22 cellular contexts compared by ENCODE assay signal in the genomic region with DNA sequence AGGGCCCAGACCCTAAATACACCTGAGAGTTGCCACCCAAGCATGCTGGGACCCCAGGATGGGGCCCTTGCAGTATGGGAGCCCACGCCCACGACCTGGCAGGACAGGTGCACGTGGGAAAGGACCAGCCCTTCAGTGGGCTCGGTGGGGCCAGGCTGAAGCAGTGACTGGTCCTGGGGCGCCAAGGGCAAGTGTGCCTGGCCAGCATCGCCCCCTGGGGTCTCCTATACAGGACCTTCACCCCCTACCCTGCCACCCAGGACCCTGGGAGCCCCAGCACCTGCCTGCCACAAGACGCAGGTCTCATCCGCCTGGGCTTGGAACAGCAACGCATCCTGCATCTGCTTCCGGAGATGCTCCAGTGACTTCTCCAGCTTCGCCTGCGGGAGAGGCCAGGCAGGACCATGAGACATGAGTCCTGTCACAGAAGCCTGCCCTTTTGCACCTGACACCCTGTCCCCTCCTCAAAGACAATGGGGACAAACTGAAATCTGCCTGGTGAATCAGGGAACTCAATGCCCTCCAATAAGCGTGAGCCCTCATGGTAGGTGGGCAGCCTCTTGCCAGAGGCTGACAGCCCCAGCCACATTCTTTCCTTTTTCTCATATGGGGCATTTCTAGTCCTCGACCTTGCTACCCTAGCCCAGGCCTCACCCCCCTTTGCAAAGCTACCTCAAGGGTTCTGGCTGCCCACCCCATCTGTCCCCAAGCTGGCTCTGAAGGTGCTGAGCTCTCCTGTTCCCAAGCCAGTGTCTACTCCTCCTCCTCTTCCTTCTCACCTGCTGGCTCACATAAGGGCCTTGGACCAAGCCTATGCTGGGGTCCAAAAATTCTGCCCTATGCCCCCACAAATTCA. TPM values are rescaled to one million over a fixed set of nuclear protein-coding genes. Genes with fewer than 3 reads are reported as not detected.
A peak's percentile ranks its signal among the peaks of the same experiment; 100 is the strongest.
DNase-seq lines count a peak whose midpoint lies in the region; ATAC-seq and TF ChIP-seq lines count a peak whose summit lies in the region.
"Had no signal": no experiment of that assay in that cellular context is flagged by ENCODE, and none has a peak within 500 bp of the region (broad histone marks: within the 10 kb centered on the region; RNA-seq: fewer than 3 reads in every experiment).

No MANE protein-coding gene starts in this region.

- DNase-seq in activated CD4-positive, alpha-beta T cell treated with anti-CD3 and anti-CD28 coated beads, Interleukin-2, amount 10 ng/mL, durations not matched to agents 24 days and 14 days, result no peak
- DNase-seq in activated CD4-positive, alpha-beta T cell treated with anti-CD3 and anti-CD28 coated beads for 1 hour, result no peak
- DNase-seq in H9 (peak; percentile 13), SK-N-SH (no peak)
- no peak for DNase-seq in effector memory CD8-positive, alpha-beta T cell
- no peak for DNase-seq in natural killer cell treated with Interleukin-12 subunit alpha and Interleukin-12 subunit beta and Interleukin-15 and Interleukin-18, amount 100 ng/mL, for 72 hours (ENCODE audit: low spot score)
- no peak for DNase-seq in effector CD8-positive, alpha-beta T cell (lab: John Stamatoyannopoulos, UW)
- DNase-seq: activated CD4-positive, alpha-beta T cell treated with anti-CD3 and anti-CD28 coated beads, Interleukin-2, amount 50 U/mL, for 4 hours; activated gamma-delta T cell; brain microvascular endothelial cell; EL; KG1; NCI-H1092; NCI-H774; PC-3; stimulated activated CD4-positive, alpha-beta T cell treated with anti-CD3 and anti-CD28 coated beads, Interleukin-4, amount 100 ng/mL, for 4 hours had no signal

- no peak overlapping the region for H3K9ac ChIP-seq in H9 (ENCODE audit: extremely low read depth, insufficient read length, low read length)
- no peak overlapping the region for H3K9ac ChIP-seq in SK-N-SH

- no peaks in the 10 kb centered on the region for H3K27me3 Mint-ChIP-seq in activated CD4-positive, alpha-beta T cell treated with anti-CD3 and anti-CD28 coated beads, Interleukin-2, amount 10 ng/mL, durations not matched to agents 24 days and 14 days
- H3K27me3 Mint-ChIP-seq in H9 (ENCODE audit: low read depth), result no peaks in the 10 kb centered on the region
- H3K27me3 Mint-ChIP-seq in effector memory CD8-positive, alpha-beta T cell, result no peaks in the 10 kb centered on the region
- no peaks in the 10 kb centered on the region for H3K27me3 Mint-ChIP-seq in natural killer cell treated with Interleukin-12 subunit alpha and Interleukin-12 subunit beta and Interleukin-15 and Interleukin-18, amount 100 ng/mL, for 72 hours

- POLR2A ChIA-PET in SK-N-SH (lab: Yijun Ruan, JAX), result no interaction called here

- TF ChIP-seq CTCF in H9 (conservative IDR thresholded peaks at IDR 0.05) (no peak), SK-N-SH (IDR thresholded peaks at IDR 0.05) (no peak)

- H3K4me1 Mint-ChIP-seq in activated CD4-positive, alpha-beta T cell treated with anti-CD3 and anti-CD28 coated beads, Interleukin-2, amount 10 ng/mL, durations not matched to agents 24 days and 14 days, result peaks cover 56% of the 10 kb centered on the region
- peaks cover 10 to 19% of the 10 kb centered on the region in 2 experiments for H3K4me1 Mint-ChIP-seq in H9
- peaks cover 60 to 61% of the 10 kb centered on the region in 2 donors for H3K4me1 Mint-ChIP-seq in effector memory CD8-positive, alpha-beta T cell (ENCODE audit: low read depth in 2 of 2)
- peaks cover 48 to 61% of the 10 kb centered on the region in 2 donors for H3K4me1 Mint-ChIP-seq in natural killer cell treated with Interleukin-12 subunit alpha and Interleukin-12 subunit beta and Interleukin-15 and Interleukin-18, amount 100 ng/mL, for 72 hours (ENCODE audit: low read depth in 2 of 2)

- H2AFZ ChIP-seq in H9 (ENCODE audit: low read length) (no peak overlapping the region), SK-N-SH (ENCODE audit: low read depth) (no peak overlapping the region)

- 0 out of 2 replicates have a peak, but pooled peaks cover 5% of the 10 kb centered on the region for H3K4me1 ChIP-seq in H9 (ENCODE audit: insufficient read depth, low read length)
- peaks cover 10 to 18% of the 10 kb centered on the region in 2 experiments; a peak in 3 of 4 replicates for H3K4me1 ChIP-seq in SK-N-SH (ENCODE audit: control insufficient read depth in 1 of 2, insufficient read depth in 2 of 2, low read depth in 1 of 2, low read length in 1 of 2)

- peaks cover 23% of the 10 kb centered on the region for H3K79me2 ChIP-seq in H9 (ENCODE audit: insufficient read depth, low read length)
- peaks cover 72% of the 10 kb centered on the region for H3K79me2 ChIP-seq in SK-N-SH (ENCODE audit: insufficient read depth)

- no peak overlapping the region for H3K4ac ChIP-seq in H9 (ENCODE audit: low read depth, low read length)

- no peak overlapping the region for H2BK20ac ChIP-seq in H9 (ENCODE audit: low read depth, low read length, poor library complexity, severe bottlenecking)

- H4K20me1 ChIP-seq in H9 (ENCODE audit: control insufficient read depth, insufficient read depth, insufficient read length) (peaks cover 2% of the 10 kb centered on the region), SK-N-SH (ENCODE audit: insufficient read depth) (peaks cover 70% of the 10 kb centered on the region)

- no peak overlapping the region for H2AK5ac ChIP-seq in H9 (ENCODE audit: insufficient read length, low read length)

- H3K27ac ChIP-seq in H9 (ENCODE audit: insufficient read length, low read depth, low read length), result no peak overlapping the region
- H3K27ac ChIP-seq in SK-N-SH (ENCODE audit: low read depth in 2 of 2, low read length in 1 of 2), result no peak overlapping the region
- H3K27ac ChIP-seq: BLaER1 treated with 17β-estradiol and CSF1 and Interleukin-3, amounts not matched to agents 10 nM and 100 nM; brain microvascular endothelial cell; pancreas; SK-N-MC had no signal

- no peak overlapping the region for H3K18ac ChIP-seq in H9 (ENCODE audit: insufficient read length, low read depth, low read length)

- ATAC-seq in effector memory CD8-positive, alpha-beta T cell (replicated peaks), result no peak
- no peak for ATAC-seq in natural killer cell treated with Interleukin-12 subunit alpha and Interleukin-12 subunit beta and Interleukin-15 and Interleukin-18, amount 100 ng/mL, for 72 hours
- ATAC-seq in HG03354 (IDR thresholded peaks at IDR 0.05; ENCODE audit: poor library complexity, severe bottlenecking, unreplicated experiment), result no peak
- ATAC-seq: pancreas, PC-3 had no signal

- H3K36me3 Mint-ChIP-seq in activated CD4-positive, alpha-beta T cell treated with anti-CD3 and anti-CD28 coated beads, Interleukin-2, amount 10 ng/mL, durations not matched to agents 24 days and 14 days (ENCODE audit: low read depth), result peaks cover 55% of the 10 kb centered on the region
- peaks cover 42 to 62% (median 61%) of the 10 kb centered on the region in 3 experiments for H3K36me3 Mint-ChIP-seq in H9 (ENCODE audit: insufficient read depth in 1 of 3, low read depth in 3 of 3)
- peaks cover 49% of the 10 kb centered on the region for H3K36me3 Mint-ChIP-seq in effector memory CD8-positive, alpha-beta T cell (ENCODE audit: insufficient read depth)
- peaks cover 7% of the 10 kb centered on the region for H3K36me3 Mint-ChIP-seq in natural killer cell treated with Interleukin-12 subunit alpha and Interleukin-12 subunit beta and Interleukin-15 and Interleukin-18, amount 100 ng/mL, for 72 hours

- no peak overlapping the region for H3K23ac ChIP-seq in H9 (ENCODE audit: insufficient read length, low read depth, low read length)

- no peaks in the 10 kb centered on the region for H3K9me3 ChIP-seq in H9 (ENCODE audit: control insufficient read depth, low read depth, low read length)
- no peaks in the 10 kb centered on the region for H3K9me3 ChIP-seq in SK-N-SH
- H3K9me3 ChIP-seq: BLaER1 treated with 17β-estradiol and CSF1 and Interleukin-3, amounts not matched to agents 10 nM and 100 nM; pancreas had no signal

- intact Hi-C loops in activated CD4-positive, alpha-beta T cell treated with anti-CD3 and anti-CD28 coated beads, Interleukin-2, amount 10 ng/mL, durations not matched to agents 24 days and 14 days (cut with micrococcal nuclease), result loop anchor here (10.0 kb wide), 1 partner anchor 127 kb away; no protein-coding TSS in a partner anchor

- no peak overlapping the region for H3K4me3 ChIP-seq in SK-N-SH (ENCODE audit: low read depth in 2 of 2, low read length in 1 of 2)
- H3K4me3 ChIP-seq: BLaER1 treated with 17β-estradiol and CSF1 and Interleukin-3, amounts not matched to agents 10 nM and 100 nM; dorsolateral prefrontal cortex; pancreas; SK-N-MC had no signal

- no peak overlapping the region for H3K14ac ChIP-seq in H9 (ENCODE audit: insufficient read depth, low read length)

- peaks cover 8% of the 10 kb centered on the region for H3K23me2 ChIP-seq in H9 (ENCODE audit: insufficient read length, low read depth, low read length, poor library complexity, severe bottlenecking)

- peak overlapping the region; percentile 78 for H3K27ac Mint-ChIP-seq in activated CD4-positive, alpha-beta T cell treated with anti-CD3 and anti-CD28 coated beads, Interleukin-2, amount 10 ng/mL, durations not matched to agents 24 days and 14 days
- H3K27ac Mint-ChIP-seq in H9, result peak overlapping the region in 1 of 3 experiments; percentile 52; a peak in 1 of 7 replicates
- peak overlapping the region; percentile 81 to 95 for H3K27ac Mint-ChIP-seq in effector memory CD8-positive, alpha-beta T cell
- peak overlapping the region; percentile 78 to 91 for H3K27ac Mint-ChIP-seq in natural killer cell treated with Interleukin-12 subunit alpha and Interleukin-12 subunit beta and Interleukin-15 and Interleukin-18, amount 100 ng/mL, for 72 hours

- no peak overlapping the region for H3T11ph ChIP-seq in H9 (ENCODE audit: low read length)

- H2BK5ac ChIP-seq in H9 (ENCODE audit: insufficient read length, low read length), result no peak overlapping the region

- H4K91ac ChIP-seq in H9 (ENCODE audit: insufficient read length, low read depth, low read length), result no peak overlapping the region

- peaks cover 16% of the 10 kb centered on the region for H3K79me1 ChIP-seq in H9 (ENCODE audit: insufficient read depth, low read depth, low read length, poor library complexity, severe bottlenecking)

- H3K9me2 ChIP-seq in SK-N-SH, result no peaks in the 10 kb centered on the region

- no peaks in the 10 kb centered on the region for H3K9me3 Mint-ChIP-seq in activated CD4-positive, alpha-beta T cell treated with anti-CD3 and anti-CD28 coated beads, Interleukin-2, amount 10 ng/mL, durations not matched to agents 24 days and 14 days
- no peaks in the 10 kb centered on the region for H3K9me3 Mint-ChIP-seq in H9
- no peaks in the 10 kb centered on the region for H3K9me3 Mint-ChIP-seq in effector memory CD8-positive, alpha-beta T cell
- H3K9me3 Mint-ChIP-seq in natural killer cell treated with Interleukin-12 subunit alpha and Interleukin-12 subunit beta and Interleukin-15 and Interleukin-18, amount 100 ng/mL, for 72 hours, result no peaks in the 10 kb centered on the region

- CTCF ChIA-PET in SK-N-SH (lab: Yijun Ruan, JAX), result interaction anchor here (1.1 kb wide), 1 partner anchor 99 kb away, joined by 3 read pairs; no protein-coding TSS in a partner anchor

- no peaks in the 10 kb centered on the region for H3K27me3 ChIP-seq in H9 (ENCODE audit: insufficient read depth, low read length)
- no peaks in the 10 kb centered on the region for H3K27me3 ChIP-seq in SK-N-SH (ENCODE audit: insufficient read depth)
- H3K27me3 ChIP-seq: BLaER1 treated with 17β-estradiol and CSF1 and Interleukin-3, amounts not matched to agents 10 nM and 100 nM; brain microvascular endothelial cell; dorsolateral prefrontal cortex; pancreas had no signal

- no peaks in the 10 kb centered on the region for H3F3A ChIP-seq in SK-N-SH (replicated peaks; ENCODE audit: insufficient read depth)

- H4K8ac ChIP-seq in H9 (replicated peaks; ENCODE audit: insufficient read length, low read depth, low read length), result no peak overlapping the region

- no peak overlapping the region for H4K5ac ChIP-seq in H9 (ENCODE audit: insufficient read length, low read depth, low read length)

- no peak overlapping the region for H2BK120ac ChIP-seq in H9 (ENCODE audit: low read depth, low read length, poor library complexity, severe bottlenecking)

- no peak for TF ChIP-seq EP300 in SK-N-SH (IDR thresholded peaks at IDR 0.05; ENCODE audit: borderline replicate concordance in 1 of 2, low read depth in 1 of 2, low read length in 1 of 2)

- no peak overlapping the region for H2BK12ac ChIP-seq in H9 (ENCODE audit: insufficient read length, low read depth, low read length)

- H3K36me3 ChIP-seq in SK-N-SH (replicated peaks in 1 of 2; ENCODE audit: control insufficient read depth in 1 of 2, insufficient read depth in 2 of 2, low read length in 1 of 2), result peaks cover 6 to 43% of the 10 kb centered on the region in 2 experiments

- H3K4me2 ChIP-seq in H9 (ENCODE audit: insufficient read depth, insufficient read length, low read length) (no peak overlapping the region), SK-N-SH (no peak overlapping the region)

- H2BK15ac ChIP-seq in H9 (ENCODE audit: low read depth, low read length), result no peak overlapping the region

- WGBS in H9 (ENCODE audit: extremely low coverage, insufficient read length, low lambda C conversion rate), result no CpG with 5 or more reads among the region's 14 CpGs
- 90% methylated on average over 5 of the region's 14 CpGs for WGBS in SK-N-SH (ENCODE audit: low lambda C conversion rate)

- no peak for TF ChIP-seq RAD21 in SK-N-SH (IDR thresholded peaks at IDR 0.05; ENCODE audit: low read length)

- H3K4me3 Mint-ChIP-seq in activated CD4-positive, alpha-beta T cell treated with anti-CD3 and anti-CD28 coated beads, Interleukin-2, amount 10 ng/mL, durations not matched to agents 24 days and 14 days, result no peak overlapping the region
- peak overlapping the region in 1 of 2 experiments; percentile 32; a peak in 1 of 5 replicates for H3K4me3 Mint-ChIP-seq in H9
- H3K4me3 Mint-ChIP-seq in effector memory CD8-positive, alpha-beta T cell, result peak overlapping the region in 1 of 2 donors; percentile 47
- H3K4me3 Mint-ChIP-seq in natural killer cell treated with Interleukin-12 subunit alpha and Interleukin-12 subunit beta and Interleukin-15 and Interleukin-18, amount 100 ng/mL, for 72 hours, result no peak overlapping the region

- no peak overlapping the region for H3K56ac ChIP-seq in H9 (ENCODE audit: insufficient read length, low read depth, low read length)

RNA-seq across cellular contexts. Expression of a gene that starts 4.6 kb away (rescaled TPM):
- 55.7 and 59.3 TPM in 2 replicates for total RNA-seq in activated CD4-positive, alpha-beta T cell treated with anti-CD3 and anti-CD28 coated beads, Interleukin-2, amount 10 ng/mL, durations not matched to agents 24 days and 14 days
- 38.1 and 41.4 TPM in 2 replicates for total RNA-seq in H9 (2021)
- 10 to 100 TPM; 69.2 to 84.7 TPM for total RNA-seq in natural killer cell treated with Interleukin-12 subunit alpha and Interleukin-12 subunit beta and Interleukin-15 and Interleukin-18, amount 100 ng/mL, for 72 hours
- polyA plus RNA-seq in SK-N-SH (2012; rRNA removed), result 11.1 and 16.1 TPM in 2 replicates
- polyA plus RNA-seq in SK-N-SH (2012; cell fraction: cytosol; rRNA removed), result 6.9 and 10.8 TPM in 2 replicates
- polyA plus RNA-seq in SK-N-SH (2012; cell fraction: nucleus; rRNA removed), result 47.1 and 60.3 TPM in 2 replicates

RNA-seq across cellular contexts. Expression of a gene that starts 14.7 kb away (rescaled TPM):
- 1.7 and 2.8 TPM in 2 replicates for total RNA-seq in activated CD4-positive, alpha-beta T cell treated with anti-CD3 and anti-CD28 coated beads, Interleukin-2, amount 10 ng/mL, durations not matched to agents 24 days and 14 days
- total RNA-seq in H9 (2021), result 2.8 TPM in 2 replicates
- total RNA-seq in natural killer cell treated with Interleukin-12 subunit alpha and Interleukin-12 subunit beta and Interleukin-15 and Interleukin-18, amount 100 ng/mL, for 72 hours, result 1 to 10 TPM; 2.0 to 2.2 TPM
- 1.5 and 1.6 TPM in 2 replicates for polyA plus RNA-seq in SK-N-SH (2012; rRNA removed)
- 0.35 and 0.69 TPM in 2 replicates for polyA plus RNA-seq in SK-N-SH (2012; cell fraction: cytosol; rRNA removed)
- 13.2 TPM in 2 replicates for polyA plus RNA-seq in SK-N-SH (2012; cell fraction: nucleus; rRNA removed)
- total RNA-seq: A172, PC-3 had no signal
